8 cellular contexts compared by ENCODE assay signal in genomic region chr11:2419638-2420501, GRCh38. TPM values are rescaled to one million over a fixed set of nuclear protein-coding genes. Genes with fewer than 3 reads are reported as not detected.
A peak's percentile ranks its signal among the peaks of the same experiment; 100 is the strongest.
DNase-seq lines count a peak whose midpoint lies in the region; ATAC-seq and TF ChIP-seq lines count a peak whose summit lies in the region.

No MANE protein-coding gene starts in this region.

- H3K9me3 Mint-ChIP-seq in activated B cell treated with CpG ODN at 0.5 μM for 24 hours: no peaks in the 10 kb centered on the region

- H3K4me3 Mint-ChIP-seq in activated B cell treated with CpG ODN at 0.5 μM for 24 hours: no peak overlapping the region

- intact Hi-C loops in activated B cell treated with CpG ODN at 0.5 μM for 24 hours (cut with micrococcal nuclease) (loop anchor here (1.0 kb wide), 5 partner anchors 20 to 234 kb away; partner anchors contain the start of gene TSSC4), left colon (cut with DNase I, micrococcal nuclease) (loop anchor here (5.0 to 10.0 kb wide), 4 partner anchors 113 to 475 kb away; partner anchors contain the start of genes C11orf21 (in 1 of the 2) and TSPAN32 (in 1 of the 2))

- DNase-seq in NCI-H524 (lab: John Stamatoyannopoulos, UW): peak; percentile 19 to 56
- DNase-seq in NCI-H524 treated with DMSO at 0.1 percent for 48 hours (lab: John Stamatoyannopoulos, UW): no peak
- peak; percentile 18 for DNase-seq in NCI-H2029 treated with DMSO at 0.1 percent for 48 hours (lab: John Stamatoyannopoulos, UW)
- DNase-seq in activated B cell treated with CpG ODN at 0.5 μM for 24 hours: peak; percentile 62
- DNase-seq in cerebellum (ENCODE audit: low spot score): peak; percentile 73
- DNase-seq in left colon: peak; percentile 56 to 90
- peak; percentile 64 for DNase-seq in stimulated activated CD4-positive, alpha-beta T cell treated with anti-CD3 and anti-CD28 coated beads, Interleukin-4, amount 100 ng/mL, for 1 hour

- ATAC-seq in activated B cell treated with CpG ODN at 0.5 μM for 24 hours (ENCODE audit: low read depth): peak; percentile 50
- peak; percentile 72 for ATAC-seq in left colon
- no peak for ATAC-seq in HG03442 (IDR thresholded peaks at IDR 0.05; ENCODE audit: unreplicated experiment)

- POLR2A ChIA-PET in activated B cell treated with CpG ODN at 0.5 μM for 24 hours (lab: Charles Lee): interaction anchor here (0.9 to 2.4 kb wide), 3 partner anchors 19 to 117 kb away, joined by 10 to 14 read pairs (median 11); partner anchors contain the start of gene TSSC4

- no peak overlapping the region for H3K27ac Mint-ChIP-seq in activated B cell treated with CpG ODN at 0.5 μM for 24 hours

- no peaks in the 10 kb centered on the region for H3K36me3 Mint-ChIP-seq in activated B cell treated with CpG ODN at 0.5 μM for 24 hours (ENCODE audit: low read depth)

- CTCF ChIA-PET in activated B cell treated with CpG ODN at 0.5 μM for 24 hours (lab: Charles Lee): interaction anchor here (0.7 to 7.1 kb wide), 27 partner anchors 10 to 469 kb away, joined by 3 to 321 read pairs (median 5); partner anchors contain the start of genes ASCL2, C11orf21, CD81 and TSPAN32

- TF ChIP-seq CTCF in activated B cell treated with CpG ODN at 0.5 μM for 24 hours (IDR thresholded peaks at IDR 0.05): no peak

- no peaks in the 10 kb centered on the region for H3K27me3 Mint-ChIP-seq in activated B cell treated with CpG ODN at 0.5 μM for 24 hours

- H3K4me1 Mint-ChIP-seq in activated B cell treated with CpG ODN at 0.5 μM for 24 hours: peaks cover 6% of the 10 kb centered on the region

RNA-seq across cellular contexts. Expression of gene TSSC4, which starts 19.3 kb away (rescaled TPM):
- total RNA-seq in activated B cell treated with CpG ODN at 0.5 μM for 24 hours (59.4 and 59.7 TPM in 2 replicates), cerebellum (17.2 TPM), left colon (10 to 100 TPM; 39.9 to 40.4 TPM)

RNA-seq across cellular contexts. Expression of gene TRPM5, which starts 24.4 kb away (rescaled TPM):
- total RNA-seq in activated B cell treated with CpG ODN at 0.5 μM for 24 hours (not detected in 2 replicates), cerebellum (0.27 TPM), left colon (1 to 10 TPM; 2.0 to 3.8 TPM)

RNA-seq across cellular contexts. Expression of gene KCNQ1, which starts 24.9 kb away (rescaled TPM):
- total RNA-seq in activated B cell treated with CpG ODN at 0.5 μM for 24 hours: 6.5 and 8.6 TPM in 2 replicates
- 0.45 TPM for total RNA-seq in cerebellum
- total RNA-seq in left colon: 10 to 100 TPM; 42.8 to 56.8 TPM

RNA-seq across cellular contexts. Expression of gene CD81, which starts 42.8 kb away (rescaled TPM):
- 130 and 132 TPM in 2 replicates for total RNA-seq in activated B cell treated with CpG ODN at 0.5 μM for 24 hours
- total RNA-seq in cerebellum: 90.7 TPM
- total RNA-seq in left colon: 100 to 1,000 TPM; 111 to 217 TPM
